ENCODE assay signal across 22 cellular contexts in the genomic region with DNA sequence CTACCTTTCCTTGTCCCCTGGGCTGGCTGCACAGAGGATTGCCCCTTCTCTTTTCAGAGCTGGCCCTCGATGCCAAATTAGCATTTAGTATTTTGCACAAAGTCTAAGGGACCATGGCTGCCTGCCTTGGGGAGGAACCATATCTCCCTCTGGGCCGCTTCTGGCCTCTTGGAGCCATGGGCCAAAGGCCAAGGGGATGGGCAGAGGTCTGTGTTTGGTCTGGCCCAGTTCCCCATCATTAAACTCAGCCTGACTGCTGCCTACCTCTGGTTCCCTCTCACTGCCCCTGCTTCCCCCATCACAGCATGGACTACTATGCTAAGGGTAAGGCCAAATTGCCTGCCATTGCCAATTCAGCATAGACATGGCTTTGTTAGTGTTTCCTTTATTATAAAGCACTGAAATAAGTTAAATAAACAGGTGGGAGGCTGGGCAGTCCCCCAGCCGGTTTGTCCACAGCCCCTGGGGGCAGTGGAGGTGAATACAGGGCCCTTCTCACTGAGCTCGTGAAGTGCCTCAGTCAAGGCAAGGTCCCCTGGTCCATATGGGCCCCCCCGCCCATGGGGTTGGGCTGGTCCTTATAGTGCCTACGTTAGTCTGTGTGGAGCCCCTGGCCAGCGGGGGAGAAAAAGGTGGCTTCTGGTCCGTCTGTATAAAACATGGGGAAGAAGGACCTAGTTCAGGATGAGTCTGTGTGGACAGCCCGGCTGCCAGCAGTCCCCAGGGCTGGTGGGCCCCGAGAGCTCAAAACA. TPM values are rescaled to one million over a fixed set of nuclear protein-coding genes. Genes with fewer than 3 reads are reported as not detected.
A peak's percentile ranks its signal among the peaks of the same experiment; 100 is the strongest.
DNase-seq lines count a peak whose midpoint lies in the region; ATAC-seq and TF ChIP-seq lines count a peak whose summit lies in the region.
"Had no signal": no experiment of that assay in that cellular context is flagged by ENCODE, and none has a peak within 500 bp of the region (broad histone marks: within the 10 kb centered on the region; RNA-seq: fewer than 3 reads in every experiment).

No MANE protein-coding gene starts in this region.

- peak overlapping the region; percentile 41 for H3K4me3 Mint-ChIP-seq in T-helper 17 cell
- H3K4me3 Mint-ChIP-seq: activated CD8-positive, alpha-beta memory T cell treated with anti-CD3 and anti-CD28 coated beads, Interleukin-2, amount 10 ng/mL, durations not matched to agents 7 days and 5 days had no signal

- DNase-seq in cardiac muscle cell (ENCODE audit: low read depth in 1 of 2, low spot score in 1 of 2) (no peak), Right ventricle myocardium inferior (ENCODE audit: missing footprints) (no peak), T-helper 17 cell (no peak), right lobe of liver (peak; percentile 67 to 84 (median 77)), occipital lobe (lab: John Stamatoyannopoulos, UW) (no peak)
- DNase-seq: activated CD4-positive, alpha-beta T cell treated with anti-CD3 and anti-CD28 coated beads for 48 hours; activated CD8-positive, alpha-beta memory T cell treated with anti-CD3 and anti-CD28 coated beads, Interleukin-2, amount 10 ng/mL, durations not matched to agents 7 days and 5 days; CD8-positive, alpha-beta T cell; dermis blood vessel endothelial cell; foreskin fibroblast; H7; hippocampal formation; islet precursor cell; lower lobe of right lung; MM.1S; NCI-H2171 treated with DMSO at 0.1 percent for 48 hours; NCI-H526 treated with DMSO at 0.1 percent for 48 hours; SW 1271 had no signal

- peaks cover 4% of the 10 kb centered on the region for H3K36me3 Mint-ChIP-seq in T-helper 17 cell (ENCODE audit: low read depth)

- intact Hi-C loops in Right ventricle myocardium inferior (cut with DNase I): no loop called here
- intact Hi-C loops in right lobe of liver (cut with DNase I): no loop called here

- no peak overlapping the region for H3K4me3 ChIP-seq in cardiac muscle cell
- H3K4me3 ChIP-seq in right lobe of liver: no peak overlapping the region
- H3K4me3 ChIP-seq: lower lobe of right lung had no signal

- ATAC-seq in Right ventricle myocardium inferior (no peak), T-helper 17 cell (no peak), right lobe of liver (peak; percentile 20 to 56 (median 52)), HG02678 (IDR thresholded peaks at IDR 0.05; ENCODE audit: unreplicated experiment) (no peak), HG03175 (IDR thresholded peaks at IDR 0.05; ENCODE audit: unreplicated experiment) (no peak), HG03439 (IDR thresholded peaks at IDR 0.05; ENCODE audit: unreplicated experiment) (no peak)
- ATAC-seq: activated CD8-positive, alpha-beta memory T cell treated with anti-CD3 and anti-CD28 coated beads, Interleukin-2, amount 10 ng/mL, durations not matched to agents 7 days and 5 days; CD8-positive, alpha-beta T cell; lower lobe of right lung; right cardiac atrium had no signal

- H3K4me1 ChIP-seq in cardiac muscle cell (ENCODE audit: low read depth) (peaks cover 11% of the 10 kb centered on the region), right lobe of liver (peaks cover 0 to 49% (median 18%) of the 10 kb centered on the region in 4 donors)

- H3K27ac ChIP-seq in cardiac muscle cell (peak overlapping the region; percentile 50), right lobe of liver (peak overlapping the region in 1 of 3 donors; percentile 40)
- H3K27ac ChIP-seq: lower lobe of right lung had no signal

- H3K36me3 ChIP-seq in cardiac muscle cell (peaks cover 49% of the 10 kb centered on the region), right lobe of liver (peaks cover 6 to 63% (median 26%) of the 10 kb centered on the region in 4 donors)

- 17% methylated on average over 4 of the region's 10 CpGs for WGBS in right lobe of liver (ENCODE audit: insufficient coverage, low coverage, low lambda C conversion rate, missing lambda C conversion rate)

- H3K9me3 ChIP-seq in cardiac muscle cell (ENCODE audit: low read depth): no peaks in the 10 kb centered on the region
- no peaks in the 10 kb centered on the region for H3K9me3 ChIP-seq in T-helper 17 cell (ENCODE audit: control insufficient read depth, low read length, poor library complexity, severe bottlenecking)
- H3K9me3 ChIP-seq in right lobe of liver: no peaks in the 10 kb centered on the region
- H3K9me3 ChIP-seq: lower lobe of right lung had no signal

- H3K4me1 Mint-ChIP-seq in T-helper 17 cell: peaks cover 32% of the 10 kb centered on the region

- no peak for TF ChIP-seq POLR2A in right lobe of liver (IDR thresholded peaks at IDR 0.05)

- no peaks in the 10 kb centered on the region for H3K27me3 Mint-ChIP-seq in T-helper 17 cell
- H3K27me3 Mint-ChIP-seq: activated CD8-positive, alpha-beta memory T cell treated with anti-CD3 and anti-CD28 coated beads, Interleukin-2, amount 10 ng/mL, durations not matched to agents 7 days and 5 days had no signal

- no peaks in the 10 kb centered on the region for H3K27me3 ChIP-seq in cardiac muscle cell
- no peaks in the 10 kb centered on the region for H3K27me3 ChIP-seq in right lobe of liver

- no peak for TF ChIP-seq CTCF in cardiac muscle cell (IDR thresholded peaks at IDR 0.05; ENCODE audit: low read depth, low read length)
- TF ChIP-seq CTCF in right lobe of liver (IDR thresholded peaks at IDR 0.05): no peak

- peak overlapping the region; percentile 73 for H3K27ac Mint-ChIP-seq in T-helper 17 cell
- H3K27ac Mint-ChIP-seq: activated CD8-positive, alpha-beta memory T cell treated with anti-CD3 and anti-CD28 coated beads, Interleukin-2, amount 10 ng/mL, durations not matched to agents 7 days and 5 days; CD8-positive, alpha-beta T cell had no signal

RNA-seq across cellular contexts. Expression of a gene that starts 3.5 kb away (rescaled TPM):
- total RNA-seq in cardiac muscle cell (29.7 and 31.7 TPM in 2 replicates), Right ventricle myocardium inferior (6.8 TPM), T-helper 17 cell (10 to 100 TPM; 22.4 to 24.6 TPM), right lobe of liver (10 to 100 TPM in 2 of 6 experiments, 1 to 10 TPM in 4; 6.0 to 14.7 (median 9.8) TPM), occipital lobe (12.0 TPM)
- 32.2 and 35.8 TPM in 2 replicates for polyA plus RNA-seq in cardiac muscle cell

RNA-seq across cellular contexts. Expression of a gene that starts 6.6 kb away (rescaled TPM):
- total RNA-seq in cardiac muscle cell (91.9 and 141 TPM in 2 replicates), Right ventricle myocardium inferior (57.6 TPM), T-helper 17 cell (10 to 100 TPM; 75.7 to 80.3 TPM), right lobe of liver (10 to 100 TPM; 50.1 to 58.9 (median 54.1) TPM), occipital lobe (51.5 TPM)
- 130 and 135 TPM in 2 replicates for polyA plus RNA-seq in cardiac muscle cell

RNA-seq across cellular contexts. Expression of a gene that starts 6.9 kb away (rescaled TPM):
- total RNA-seq in cardiac muscle cell: 30.5 and 41.5 TPM in 2 replicates
- polyA plus RNA-seq in cardiac muscle cell: 93.9 and 94.9 TPM in 2 replicates
- total RNA-seq in Right ventricle myocardium inferior: 40.3 TPM
- total RNA-seq in T-helper 17 cell: 10 to 100 TPM; 29.8 to 33.2 TPM
- 10 to 100 TPM; 17.6 to 25.0 (median 20.9) TPM for total RNA-seq in right lobe of liver
- total RNA-seq in occipital lobe: 19.2 TPM

RNA-seq across cellular contexts. Expression of a gene that starts 20.5 kb away (rescaled TPM):
- total RNA-seq in cardiac muscle cell (35.1 and 38.2 TPM in 2 replicates), Right ventricle myocardium inferior (17.3 TPM), T-helper 17 cell (10 to 100 TPM; 52.2 to 70.2 TPM), right lobe of liver (10 to 100 TPM; 13.4 to 20.1 (median 16.8) TPM), occipital lobe (28.2 TPM)
- 47.7 and 56.8 TPM in 2 replicates for polyA plus RNA-seq in cardiac muscle cell

RNA-seq across cellular contexts. Expression of a gene that starts 32.3 kb away (rescaled TPM):
- total RNA-seq in cardiac muscle cell (96.2 and 101 TPM in 2 replicates), Right ventricle myocardium inferior (35.6 TPM), T-helper 17 cell (10 to 100 TPM; 43.6 to 50.2 TPM), right lobe of liver (10 to 100 TPM; 20.9 to 38.4 (median 24.2) TPM), occipital lobe (58.0 TPM)
- polyA plus RNA-seq in cardiac muscle cell: 84.8 and 93.0 TPM in 2 replicates

Comparison
In these comparisons a context has a peak if more than half of its experiments do, and no peak if none do; other contexts are left out.
1. DNase-seq: peak in right lobe of liver (3 of 3); none in cardiac muscle cell (0 of 2), Right ventricle myocardium inferior (single experiment), T-helper 17 cell (0 of 3) and occipital lobe (single experiment).
2. ATAC-seq: peak in right lobe of liver (4 of 4); none in Right ventricle myocardium inferior (single experiment), T-helper 17 cell (single experiment), HG02678 (single experiment), HG03175 (single experiment) and HG03439 (single experiment).